8 cellular contexts compared by ENCODE assay signal in the genomic region with DNA sequence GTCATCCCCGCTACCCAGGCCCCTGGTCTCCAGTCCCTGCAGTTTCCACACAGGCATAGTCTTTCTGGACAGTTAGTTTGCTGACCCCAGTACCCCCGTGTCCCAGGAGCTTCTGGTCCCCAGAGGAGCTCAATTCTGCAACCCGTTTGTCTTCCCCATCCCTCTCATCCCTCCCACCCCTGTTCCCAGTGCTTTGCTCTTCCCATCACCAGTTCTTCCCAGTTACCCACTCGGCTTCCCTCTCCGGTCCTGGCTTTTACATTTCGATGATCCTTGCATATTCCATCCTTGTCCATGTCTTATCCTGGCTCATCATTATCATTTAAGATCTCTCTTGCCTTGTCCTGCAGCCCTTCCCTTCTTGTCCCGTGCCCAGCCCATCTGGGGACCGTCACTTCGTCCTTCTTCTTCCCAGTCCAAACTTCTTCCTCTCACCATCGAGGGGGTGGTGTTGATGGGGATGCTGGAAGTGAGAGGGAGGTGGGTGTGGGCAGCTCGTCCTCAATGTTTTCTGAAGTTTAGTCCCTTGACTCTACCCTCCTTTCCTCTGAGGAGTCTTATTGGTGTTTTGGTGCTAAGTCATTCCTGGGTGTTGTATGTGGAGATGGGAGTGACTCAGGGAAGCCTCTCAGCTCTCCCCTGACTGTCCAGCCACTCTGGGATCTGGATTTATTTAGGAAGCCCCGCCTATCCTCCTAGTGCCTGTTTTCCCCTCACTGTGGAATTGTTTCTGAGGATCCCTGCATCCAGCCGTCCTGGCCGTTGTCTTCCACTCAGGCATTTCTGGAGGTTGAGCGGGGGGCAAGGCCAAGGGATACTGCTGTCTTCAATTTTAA. TPM values are rescaled to one million over a fixed set of nuclear protein-coding genes. Genes with fewer than 3 reads are reported as not detected.
DNase-seq lines count a peak whose midpoint lies in the region; ATAC-seq and TF ChIP-seq lines count a peak whose summit lies in the region.

No MANE protein-coding gene starts in this region.

- H3K9ac ChIP-seq in endodermal cell (ENCODE audit: extremely low read depth, low read length, poor library complexity, severe bottlenecking) (peak overlapping the region; percentile 49), muscle layer of colon (ENCODE audit: low read length) (peak overlapping the region; percentile 57)

- H3K27ac Mint-ChIP-seq in endodermal cell = peak overlapping the region; percentile 77

- H3K27ac ChIP-seq in RWPE2 (ENCODE audit: poor library complexity, severe bottlenecking) = peak overlapping the region; percentile 63
- H3K27ac ChIP-seq in endodermal cell (ENCODE audit: low read depth, low read length) = no peak overlapping the region
- peak overlapping the region; percentile 88 for H3K27ac ChIP-seq in muscle layer of colon (ENCODE audit: low read depth, low read length)

- H3K27me3 ChIP-seq in RWPE2 (ENCODE audit: insufficient read depth, poor library complexity, severe bottlenecking) (no peaks in the 10 kb centered on the region), endodermal cell (ENCODE audit: control insufficient read depth, insufficient read depth, low read length, poor library complexity, severe bottlenecking) (no peaks in the 10 kb centered on the region), muscle layer of colon (ENCODE audit: control insufficient read depth in 1 of 2, insufficient read depth in 2 of 2, low read length in 2 of 2) (no peaks in the 10 kb centered on the region)

- H3K4me3 Mint-ChIP-seq in endodermal cell = peak overlapping the region; percentile 91

- peaks cover 9% of the 10 kb centered on the region for H3K36me3 Mint-ChIP-seq in endodermal cell (ENCODE audit: low read depth)

- H3K27me3 Mint-ChIP-seq in endodermal cell (ENCODE audit: insufficient read depth) = no peaks in the 10 kb centered on the region

- no peak for TF ChIP-seq CTCF in RWPE2 (IDR thresholded peaks at IDR 0.05; ENCODE audit: poor library complexity, severe bottlenecking)
- no peak for TF ChIP-seq CTCF in endodermal cell (conservative IDR thresholded peaks at IDR 0.05)

- 47 to 60% methylated on average over 7 to 11 of the region's 15 CpGs for WGBS in endodermal cell (ENCODE audit: insufficient coverage in 1 of 2, insufficient read length in 1 of 2), 2 experiments

- DNase-seq in RWPE2 (ENCODE audit: low spot score) (no peak), endodermal cell (peak; percentile 55), NCI-H69 (lab: John Stamatoyannopoulos, UW) (no peak), COLO829 (ENCODE audit: low spot score) (no peak), NCI-H1092 treated with DMSO at 0.1 percent for 48 hours (lab: John Stamatoyannopoulos, UW) (no peak)

- ATAC-seq in GM21423 (IDR thresholded peaks at IDR 0.05; ENCODE audit: unreplicated experiment) (peak; percentile 4), RWPE2 (ENCODE audit: low read depth) (peak; percentile 77), HG02938 (IDR thresholded peaks at IDR 0.05; ENCODE audit: unreplicated experiment) (no peak)

- H3K4me3 ChIP-seq in RWPE2 (ENCODE audit: severe bottlenecking) = peak overlapping the region; percentile 87
- H3K4me3 ChIP-seq in endodermal cell (ENCODE audit: low read length) = peak overlapping the region; percentile 98
- H3K4me3 ChIP-seq in muscle layer of colon (ENCODE audit: low read depth in 1 of 2, low read length in 2 of 2) = peak overlapping the region; percentile 80 to 88

- H3K36me3 ChIP-seq in RWPE2 (ENCODE audit: low read depth) = no peaks in the 10 kb centered on the region
- no peaks in the 10 kb centered on the region for H3K36me3 ChIP-seq in endodermal cell (ENCODE audit: control insufficient read depth, insufficient read depth, low read length)
- H3K36me3 ChIP-seq in muscle layer of colon (ENCODE audit: insufficient read depth, low read length) = peaks cover 8% of the 10 kb centered on the region

- peaks cover 8% of the 10 kb centered on the region for H3K4me1 Mint-ChIP-seq in endodermal cell

- H3K4me1 ChIP-seq in RWPE2 (ENCODE audit: insufficient read depth, poor library complexity, severe bottlenecking) (peaks cover 10% of the 10 kb centered on the region), endodermal cell (ENCODE audit: control insufficient read depth, insufficient read depth, low read length) (no peaks in the 10 kb centered on the region), muscle layer of colon (ENCODE audit: insufficient read depth, low read length) (peaks cover 20% of the 10 kb centered on the region)

- H3K9me3 Mint-ChIP-seq in endodermal cell = no peaks in the 10 kb centered on the region

- H3K9me3 ChIP-seq in RWPE2 (ENCODE audit: severe bottlenecking) = no peaks in the 10 kb centered on the region
- H3K9me3 ChIP-seq in endodermal cell (ENCODE audit: control insufficient read depth, low read length) = no peaks in the 10 kb centered on the region
- no peaks in the 10 kb centered on the region for H3K9me3 ChIP-seq in muscle layer of colon (ENCODE audit: low read length)

RNA-seq across cellular contexts. Expression of a gene that starts 0.9 kb away (rescaled TPM):
- 10 to 100 TPM; 11.0 to 18.3 TPM for total RNA-seq in endodermal cell
- polyA plus RNA-seq in endodermal cell (2013, experiment 1 of 2) = 7.4 TPM
- polyA plus RNA-seq in endodermal cell (2013, experiment 2 of 2) = 6.9 TPM

RNA-seq across cellular contexts. Expression of a gene that starts 12.4 kb away (rescaled TPM):
- total RNA-seq in endodermal cell = not detected
- polyA plus RNA-seq in endodermal cell (2013, experiment 1 of 2) = not detected
- polyA plus RNA-seq in endodermal cell (2013, experiment 2 of 2) = not detected

RNA-seq across cellular contexts. Expression of a gene that starts 35.6 kb away (rescaled TPM):
- 10 to 100 TPM; 10.2 to 15.0 TPM for total RNA-seq in endodermal cell
- polyA plus RNA-seq in endodermal cell (2013, experiment 1 of 2) = 3.9 TPM
- polyA plus RNA-seq in endodermal cell (2013, experiment 2 of 2) = 4.0 TPM
